In the genomic region with DNA sequence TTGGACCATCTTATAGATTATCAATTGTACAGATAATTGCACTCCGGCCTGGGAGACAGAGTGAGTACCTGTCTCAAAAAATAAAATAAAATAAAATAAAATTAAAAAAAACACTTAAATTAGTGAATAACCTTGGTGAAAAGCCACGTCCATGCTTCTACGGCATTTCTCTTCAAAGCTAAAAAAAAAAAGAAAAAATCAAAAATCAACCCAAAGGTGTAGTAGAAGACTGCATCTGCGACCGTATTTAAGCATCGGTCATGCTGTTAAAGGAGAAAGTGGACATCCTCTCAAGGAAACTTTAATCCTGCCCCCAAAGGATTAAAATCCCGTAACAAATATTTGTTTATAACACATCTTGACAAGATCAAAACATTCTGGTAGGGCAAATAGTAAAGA, we compare ENCODE assay signal across 8 cellular contexts. TPM values are rescaled to one million over a fixed set of nuclear protein-coding genes. Genes with fewer than 3 reads are reported as not detected.
DNase-seq lines count a peak whose midpoint lies in the region; ATAC-seq and TF ChIP-seq lines count a peak whose summit lies in the region.

No MANE protein-coding gene starts in this region.

- H3K36me3 ChIP-seq in adipocyte (ENCODE audit: control insufficient read depth, insufficient read depth, low read length, severe bottlenecking) (peaks cover 8% of the 10 kb centered on the region), kidney epithelial cell (ENCODE audit: control insufficient read depth, insufficient read depth, low read length) (no peaks in the 10 kb centered on the region)

- no peaks in the 10 kb centered on the region for H3K27me3 Mint-ChIP-seq in activated CD4-positive, alpha-beta T cell treated with anti-CD3 and anti-CD28 coated beads for 36 hours

- H3K9me3 Mint-ChIP-seq in activated CD4-positive, alpha-beta T cell treated with anti-CD3 and anti-CD28 coated beads for 36 hours (ENCODE audit: low read depth): no peaks in the 10 kb centered on the region

- H3K27ac ChIP-seq in temporal lobe (ENCODE audit: low read depth, low read length): peak overlapping the region; percentile 97

- CTCF ChIA-PET in activated CD4-positive, alpha-beta T cell treated with anti-CD3 and anti-CD28 coated beads for 36 hours (lab: Charles Lee): interaction anchor here (0.9 to 1.4 kb wide), 2 partner anchors 73 to 149 kb away, joined by 3 to 9 read pairs; a partner anchor contains a TSS

- no peak for DNase-seq in activated CD4-positive, alpha-beta T cell treated with anti-CD3 and anti-CD28 coated beads for 36 hours
- no peak for DNase-seq in activated CD4-positive, alpha-beta T cell treated with anti-CD3 and anti-CD28 coated beads, Interleukin-2, amount 50 U/mL, for 1 hour
- DNase-seq in adipocyte (ENCODE audit: low read depth) (no peak), kidney epithelial cell (ENCODE audit: low read depth) (no peak), SKM-1 (lab: John Stamatoyannopoulos, UW; ENCODE audit: unreplicated experiment) (no peak), epidermal melanocyte (ENCODE audit: insufficient read length, low spot score) (no peak)

- H3K4me3 ChIP-seq in adipocyte (ENCODE audit: low read length) (peak overlapping the region; percentile 88), kidney epithelial cell (ENCODE audit: low read depth, low read length) (peak overlapping the region; percentile 53)

- peak overlapping the region; percentile 93 for H3K4me3 Mint-ChIP-seq in activated CD4-positive, alpha-beta T cell treated with anti-CD3 and anti-CD28 coated beads for 36 hours

- TF ChIP-seq CTCF in kidney epithelial cell (IDR thresholded peaks at IDR 0.05; ENCODE audit: insufficient read depth, low read length, poor library complexity, severe bottlenecking): no peak

- H3K4me1 Mint-ChIP-seq in activated CD4-positive, alpha-beta T cell treated with anti-CD3 and anti-CD28 coated beads for 36 hours: peaks cover 38% of the 10 kb centered on the region

- H3K9ac ChIP-seq in adipocyte (ENCODE audit: low read length): peak overlapping the region; percentile 90

- no peaks in the 10 kb centered on the region for H3K9me3 ChIP-seq in adipocyte (ENCODE audit: control insufficient read depth, low read length)

- peaks cover 12% of the 10 kb centered on the region for H3K4me1 ChIP-seq in adipocyte (ENCODE audit: control insufficient read depth, insufficient read depth, low read length)

- peaks cover 32% of the 10 kb centered on the region for H3K36me3 Mint-ChIP-seq in activated CD4-positive, alpha-beta T cell treated with anti-CD3 and anti-CD28 coated beads for 36 hours (ENCODE audit: low read depth)

- no peak for ATAC-seq in activated CD4-positive, alpha-beta T cell treated with anti-CD3 and anti-CD28 coated beads for 36 hours
- ATAC-seq in GM21737 (IDR thresholded peaks at IDR 0.05; ENCODE audit: unreplicated experiment): no peak

- intact Hi-C loops in activated CD4-positive, alpha-beta T cell treated with anti-CD3 and anti-CD28 coated beads for 36 hours (cut with DNase I, micrococcal nuclease): loop anchor here (5.0 to 10.0 kb wide), 3 partner anchors 39 to 441 kb away; no protein-coding TSS in a partner anchor

- POLR2A ChIA-PET in activated CD4-positive, alpha-beta T cell treated with anti-CD3 and anti-CD28 coated beads for 36 hours (lab: Charles Lee): interaction anchor here (0.5 to 2.9 kb wide), 5 partner anchors 14 to 149 kb away, joined by 3 to 17 read pairs (median 4); a partner anchor contains a TSS

- H3K27ac Mint-ChIP-seq in activated CD4-positive, alpha-beta T cell treated with anti-CD3 and anti-CD28 coated beads for 36 hours: peak overlapping the region; percentile 97

- H3K27me3 ChIP-seq in adipocyte (replicated peaks; ENCODE audit: control insufficient read depth, insufficient read depth, low read length) (no peaks in the 10 kb centered on the region), kidney epithelial cell (ENCODE audit: control insufficient read depth, insufficient read depth, low read length) (no peaks in the 10 kb centered on the region)

RNA-seq across cellular contexts. Expression of a gene that starts 0.3 kb away (rescaled TPM):
- total RNA-seq in activated CD4-positive, alpha-beta T cell treated with anti-CD3 and anti-CD28 coated beads for 36 hours: 10 to 100 TPM; 84.4 to 85.1 TPM
- total RNA-seq in kidney epithelial cell: 18.6 and 19.4 TPM in 2 replicates
- 39.1 TPM for total RNA-seq in temporal lobe
